1 cellular context compared by ENCODE assay signal in genomic region chr9:128361296-128361980, GRCh38.
TF ChIP-seq lines count a peak whose summit lies in the region.

No MANE protein-coding gene starts in this region.

TF ChIP-seq in IMR-90, 13 proteins besides CTCF, POLR2A, EP300 and RAD21:
- TF ChIP-seq USF2 (IDR thresholded peaks at IDR 0.05; ENCODE audit: low read depth, low read length) (no peak), BHLHE40 (IDR thresholded peaks at IDR 0.05; ENCODE audit: low read depth, low read length) (no peak), MAFK (IDR thresholded peaks at IDR 0.05; ENCODE audit: low read depth, low read length) (no peak), RCOR1 (IDR thresholded peaks at IDR 0.05; ENCODE audit: insufficient replicate concordance, low read length) (no peak), MAZ (IDR thresholded peaks at IDR 0.05; ENCODE audit: borderline replicate concordance, low read depth, low read length) (no peak), CHD1 (IDR thresholded peaks at IDR 0.05; ENCODE audit: low read depth, low read length) (no peak), CEBPB (IDR thresholded peaks at IDR 0.05; ENCODE audit: low read depth, low read length) (no peak), MXI1 (IDR thresholded peaks at IDR 0.05; ENCODE audit: borderline replicate concordance, low read depth, low read length) (no peak), SMC3 (IDR thresholded peaks at IDR 0.05; ENCODE audit: low read depth, low read length) (no peak), NFE2L2 (IDR thresholded peaks at IDR 0.05; ENCODE audit: low read depth, low read length) (no peak), RFX5 (IDR thresholded peaks at IDR 0.05; ENCODE audit: low read depth, low read length) (no peak)
- TF ChIP-seq, protein P1, sequence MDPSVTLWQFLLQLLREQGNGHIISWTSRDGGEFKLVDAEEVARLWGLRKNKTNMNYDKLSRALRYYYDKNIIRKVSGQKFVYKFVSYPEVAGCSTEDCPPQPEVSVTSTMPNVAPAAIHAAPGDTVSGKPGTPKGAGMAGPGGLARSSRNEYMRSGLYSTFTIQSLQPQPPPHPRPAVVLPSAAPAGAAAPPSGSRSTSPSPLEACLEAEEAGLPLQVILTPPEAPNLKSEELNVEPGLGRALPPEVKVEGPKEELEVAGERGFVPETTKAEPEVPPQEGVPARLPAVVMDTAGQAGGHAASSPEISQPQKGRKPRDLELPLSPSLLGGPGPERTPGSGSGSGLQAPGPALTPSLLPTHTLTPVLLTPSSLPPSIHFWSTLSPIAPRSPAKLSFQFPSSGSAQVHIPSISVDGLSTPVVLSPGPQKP (IDR thresholded peaks at IDR 0.05; ENCODE audit: borderline replicate concordance, low read depth, low read length) = no peak
